In genomic region chr2:144012304-144012703, GRCh38 we compare ENCODE assay signal across 24 cellular contexts.
"Had no signal": no experiment of that assay in that cellular context is flagged by ENCODE, and none has a peak within 500 bp of the region (broad histone marks: within the 10 kb centered on the region; RNA-seq: fewer than 3 reads in every experiment).

No MANE protein-coding gene starts in this region.

- H3K27ac Mint-ChIP-seq: activated CD4-positive, alpha-beta memory T cell treated with anti-CD3 and anti-CD28 coated beads for 36 hours; activated CD4-positive, alpha-beta T cell treated with anti-CD3 and anti-CD28 coated beads, Interleukin-2, amount 10 ng/mL, durations not matched to agents 7 days and 5 days; activated naive CD4-positive, alpha-beta T cell treated with anti-CD3 and anti-CD28 coated beads, Interleukin-2, amount 50 U/mL, for 72 hours; activated naive CD8-positive, alpha-beta T cell treated with anti-CD3 and anti-CD28 coated beads, Interleukin-2, amount 50 U/mL, for 24 hours; brain; T-helper 1 cell treated with Interleukin-12 subunit alpha and Interleukin-12 subunit beta and Interleukin-4 antibody, amounts not matched to agents 30 μg/mL and 1 μg/mL, for 36 hours had no signal

- H3K9me3 Mint-ChIP-seq: activated CD4-positive, alpha-beta memory T cell treated with anti-CD3 and anti-CD28 coated beads for 36 hours; activated CD4-positive, alpha-beta T cell treated with anti-CD3 and anti-CD28 coated beads, Interleukin-2, amount 10 ng/mL, durations not matched to agents 7 days and 5 days; activated naive CD4-positive, alpha-beta T cell treated with anti-CD3 and anti-CD28 coated beads, Interleukin-2, amount 50 U/mL, for 72 hours; activated naive CD8-positive, alpha-beta T cell treated with anti-CD3 and anti-CD28 coated beads, Interleukin-2, amount 50 U/mL, for 24 hours; brain; T-helper 1 cell treated with Interleukin-12 subunit alpha and Interleukin-12 subunit beta and Interleukin-4 antibody, amounts not matched to agents 30 μg/mL and 1 μg/mL, for 36 hours had no signal

- H3K36me3 Mint-ChIP-seq: activated CD4-positive, alpha-beta memory T cell treated with anti-CD3 and anti-CD28 coated beads for 36 hours; activated naive CD4-positive, alpha-beta T cell treated with anti-CD3 and anti-CD28 coated beads, Interleukin-2, amount 50 U/mL, for 72 hours; brain had no signal

- H3K4me3 ChIP-seq: Peyer's patch had no signal

- H3K4me1 ChIP-seq: Peyer's patch had no signal

- H3K9me3 ChIP-seq: Peyer's patch had no signal

- H3K27ac ChIP-seq: Peyer's patch, VCaP had no signal

- H3K4me3 Mint-ChIP-seq: activated CD4-positive, alpha-beta memory T cell treated with anti-CD3 and anti-CD28 coated beads for 36 hours; activated CD4-positive, alpha-beta T cell treated with anti-CD3 and anti-CD28 coated beads, Interleukin-2, amount 10 ng/mL, durations not matched to agents 7 days and 5 days; activated naive CD8-positive, alpha-beta T cell treated with anti-CD3 and anti-CD28 coated beads, Interleukin-2, amount 50 U/mL, for 24 hours; brain; T-helper 1 cell treated with Interleukin-12 subunit alpha and Interleukin-12 subunit beta and Interleukin-4 antibody, amounts not matched to agents 30 μg/mL and 1 μg/mL, for 36 hours had no signal

- ATAC-seq: activated naive CD4-positive, alpha-beta T cell treated with anti-CD3 and anti-CD28 coated beads, Interleukin-2, amount 50 U/mL, for 72 hours; activated naive CD8-positive, alpha-beta T cell treated with anti-CD3 and anti-CD28 coated beads, Interleukin-2, amount 50 U/mL, for 24 hours had no signal

- H3K36me3 ChIP-seq: Peyer's patch had no signal

- H3K27me3 Mint-ChIP-seq: activated CD4-positive, alpha-beta memory T cell treated with anti-CD3 and anti-CD28 coated beads for 36 hours; activated CD4-positive, alpha-beta T cell treated with anti-CD3 and anti-CD28 coated beads, Interleukin-2, amount 10 ng/mL, durations not matched to agents 7 days and 5 days; activated naive CD8-positive, alpha-beta T cell treated with anti-CD3 and anti-CD28 coated beads, Interleukin-2, amount 50 U/mL, for 24 hours; brain had no signal

- DNase-seq: activated CD4-positive, alpha-beta memory T cell treated with anti-CD3 and anti-CD28 coated beads for 36 hours; activated CD4-positive, alpha-beta T cell treated with anti-CD3 and anti-CD28 coated beads, Interleukin-2, amount 10 ng/mL, durations not matched to agents 7 days and 5 days; activated CD4-positive, CD25-positive, alpha-beta regulatory T cell; activated CD8-positive, alpha-beta memory T cell treated with anti-CD3 and anti-CD28 coated beads for 24 hours; activated naive CD8-positive, alpha-beta T cell treated with anti-CD3 and anti-CD28 coated beads, Interleukin-2, amount 50 U/mL, for 24 hours; amniotic stem cell; IMR-90; KG1; MV-4-11; NCI-H1105; NCI-H1436; NCI-H1694 treated with DMSO at 0.1 percent for 48 hours; NCI-H2029 treated with DMSO at 0.1 percent for 48 hours; NCI-H345; NCI-H510A; NK-92 treated with Interleukin-12 subunit alpha and Interleukin-12 subunit beta, amount 100 ng/mL, for 24 hours; Peyer's patch; SHP77; T-helper 9 cell had no signal

- H3K27me3 ChIP-seq: Peyer's patch had no signal

- H3K4me1 Mint-ChIP-seq: activated CD4-positive, alpha-beta T cell treated with anti-CD3 and anti-CD28 coated beads, Interleukin-2, amount 10 ng/mL, durations not matched to agents 7 days and 5 days had no signal

- FAIRE-seq: astrocyte had no signal
